10 cellular contexts compared by ENCODE assay signal in genomic region chr9:23851024-23851629, GRCh38. TPM values are rescaled to one million over a fixed set of nuclear protein-coding genes. Genes with fewer than 3 reads are reported as not detected.
A peak's percentile ranks its signal among the peaks of the same experiment; 100 is the strongest.
DNase-seq lines count a peak whose midpoint lies in the region; ATAC-seq and TF ChIP-seq lines count a peak whose summit lies in the region.
"Had no signal": no experiment of that assay in that cellular context is flagged by ENCODE, and none has a peak within 500 bp of the region (broad histone marks: within the 10 kb centered on the region; RNA-seq: fewer than 3 reads in every experiment).

No MANE protein-coding gene starts in this region.

- TF ChIP-seq CTCF in upper lobe of left lung (IDR thresholded peaks at IDR 0.05), result no peak

- H3K27me3 Mint-ChIP-seq in activated CD4-positive, alpha-beta T cell treated with anti-CD3 and anti-CD28 coated beads, Interleukin-2, amount 10 ng/mL, durations not matched to agents 7 days and 5 days, result peaks cover 19% of the 10 kb centered on the region
- peaks cover 19% of the 10 kb centered on the region for H3K27me3 Mint-ChIP-seq in activated CD4-positive, alpha-beta T cell treated with anti-CD3 and anti-CD28 coated beads, Interleukin-2, amount 10 ng/mL, durations not matched to agents 24 days and 14 days
- peaks cover 26% of the 10 kb centered on the region for H3K27me3 Mint-ChIP-seq in stimulated activated memory B cell treated with anti-CD40 and anti-IgM and Interleukin-4, amounts not matched to agents 10 μg/mL and 1 μg/mL and 100 μg/mL, for 72 hours

- no peak for TF ChIP-seq POLR2A in upper lobe of left lung (IDR thresholded peaks at IDR 0.05)

- no peaks in the 10 kb centered on the region for H3K9me3 ChIP-seq in mesenchymal stem cell (ENCODE audit: control insufficient read depth, low read length)
- H3K9me3 ChIP-seq in upper lobe of left lung, result no peaks in the 10 kb centered on the region
- H3K9me3 ChIP-seq: Peyer's patch had no signal

- H3K23ac ChIP-seq in mesenchymal stem cell (ENCODE audit: low read length in 2 of 2), result peak overlapping the region in 1 of 2 experiments; percentile 37

- no peaks in the 10 kb centered on the region for H3K4me1 Mint-ChIP-seq in activated CD4-positive, alpha-beta T cell treated with anti-CD3 and anti-CD28 coated beads, Interleukin-2, amount 10 ng/mL, durations not matched to agents 7 days and 5 days
- no peaks in the 10 kb centered on the region for H3K4me1 Mint-ChIP-seq in activated CD4-positive, alpha-beta T cell treated with anti-CD3 and anti-CD28 coated beads, Interleukin-2, amount 10 ng/mL, durations not matched to agents 24 days and 14 days
- no peaks in the 10 kb centered on the region for H3K4me1 Mint-ChIP-seq in stimulated activated memory B cell treated with anti-CD40 and anti-IgM and Interleukin-4, amounts not matched to agents 10 μg/mL and 1 μg/mL and 100 μg/mL, for 72 hours

- peaks cover 29% of the 10 kb centered on the region in 2 experiments for H3K27me3 ChIP-seq in mesenchymal stem cell (ENCODE audit: control insufficient read depth in 1 of 2, insufficient read depth in 1 of 2, low read length in 2 of 2)
- no peaks in the 10 kb centered on the region for H3K27me3 ChIP-seq in upper lobe of left lung
- H3K27me3 ChIP-seq: BLaER1, Peyer's patch had no signal

- H2BK12ac ChIP-seq in mesenchymal stem cell (ENCODE audit: low read length in 2 of 2), result no peak overlapping the region

- POLR2A ChIA-PET in activated CD4-positive, alpha-beta T cell treated with anti-CD3 and anti-CD28 coated beads, Interleukin-2, amount 10 ng/mL, durations not matched to agents 7 days and 5 days (lab: Charles Lee), result no interaction called here

- peak overlapping the region; percentile 86 for H3K4me2 ChIP-seq in mesenchymal stem cell (ENCODE audit: low read length, poor library complexity, severe bottlenecking)
- H3K4me2 ChIP-seq: BLaER1 had no signal

- H2BK15ac ChIP-seq in mesenchymal stem cell (ENCODE audit: low read depth, poor library complexity, severe bottlenecking), result no peak overlapping the region

- ATAC-seq in upper lobe of left lung (ENCODE audit: low FRiP score in 2 of 2) (peak; percentile 73 to 81), GM18498 (IDR thresholded peaks at IDR 0.05; ENCODE audit: unreplicated experiment) (no peak), HG02678 (IDR thresholded peaks at IDR 0.05; ENCODE audit: unreplicated experiment) (no peak)
- no peak for ATAC-seq in stimulated activated memory B cell treated with anti-CD40 and anti-IgM and Interleukin-4, amounts not matched to agents 10 μg/mL and 1 μg/mL and 100 μg/mL, for 72 hours

- H3K18ac ChIP-seq in mesenchymal stem cell (ENCODE audit: low read depth in 1 of 2, low read length in 2 of 2), result no peak overlapping the region

- 2% methylated on average over 46 of the region's 46 CpGs for WGBS in mesenchymal stem cell
- 6 to 8% methylated on average over 41 to 45 of the region's 46 CpGs for WGBS in upper lobe of left lung, 2 donors

- no peak overlapping the region for H4K8ac ChIP-seq in mesenchymal stem cell (ENCODE audit: low read length)

- no peak for TF ChIP-seq EP300 in upper lobe of left lung (IDR thresholded peaks at IDR 0.05)

- H3K36me3 Mint-ChIP-seq in activated CD4-positive, alpha-beta T cell treated with anti-CD3 and anti-CD28 coated beads, Interleukin-2, amount 10 ng/mL, durations not matched to agents 7 days and 5 days (ENCODE audit: low read depth), result no peaks in the 10 kb centered on the region
- no peaks in the 10 kb centered on the region for H3K36me3 Mint-ChIP-seq in activated CD4-positive, alpha-beta T cell treated with anti-CD3 and anti-CD28 coated beads, Interleukin-2, amount 10 ng/mL, durations not matched to agents 24 days and 14 days (ENCODE audit: low read depth)
- no peaks in the 10 kb centered on the region for H3K36me3 Mint-ChIP-seq in stimulated activated memory B cell treated with anti-CD40 and anti-IgM and Interleukin-4, amounts not matched to agents 10 μg/mL and 1 μg/mL and 100 μg/mL, for 72 hours

- H3K36me3 ChIP-seq in mesenchymal stem cell (ENCODE audit: control insufficient read depth in 1 of 2, insufficient read depth in 2 of 2, low read depth in 1 of 2, low read length in 2 of 2) (no peaks in the 10 kb centered on the region), upper lobe of left lung (no peaks in the 10 kb centered on the region)
- H3K36me3 ChIP-seq: BLaER1, Peyer's patch had no signal

- H3K4ac ChIP-seq in mesenchymal stem cell (ENCODE audit: low read depth in 1 of 2, low read length in 2 of 2), result no peak overlapping the region

- H3K4me3 ChIP-seq in mesenchymal stem cell (ENCODE audit: insufficient read depth in 1 of 2, low read depth in 1 of 2, low read length in 2 of 2) (peak overlapping the region; percentile 51 to 68), upper lobe of left lung (peak overlapping the region in 3 of 4 donors; percentile 19 to 41 (median 40))
- H3K4me3 ChIP-seq: BLaER1 had no signal

- H3K9ac ChIP-seq in mesenchymal stem cell (ENCODE audit: low read length), result no peak overlapping the region
- H3K9ac ChIP-seq: BLaER1 had no signal

- H3K27ac ChIP-seq in mesenchymal stem cell (ENCODE audit: low read length, poor library complexity, severe bottlenecking) (no peak overlapping the region), upper lobe of left lung (no peak overlapping the region)
- H3K27ac ChIP-seq: BLaER1, Peyer's patch had no signal

- peak overlapping the region; percentile 46 for H3K27ac Mint-ChIP-seq in activated CD4-positive, alpha-beta T cell treated with anti-CD3 and anti-CD28 coated beads, Interleukin-2, amount 10 ng/mL, durations not matched to agents 7 days and 5 days
- no peak overlapping the region for H3K27ac Mint-ChIP-seq in activated CD4-positive, alpha-beta T cell treated with anti-CD3 and anti-CD28 coated beads, Interleukin-2, amount 10 ng/mL, durations not matched to agents 24 days and 14 days
- H3K27ac Mint-ChIP-seq in stimulated activated memory B cell treated with anti-CD40 and anti-IgM and Interleukin-4, amounts not matched to agents 10 μg/mL and 1 μg/mL and 100 μg/mL, for 72 hours, result no peak overlapping the region

- H4K91ac ChIP-seq in mesenchymal stem cell (ENCODE audit: low read length), result no peak overlapping the region

- H2AK5ac ChIP-seq in mesenchymal stem cell (ENCODE audit: low read length, severe bottlenecking), result no peak overlapping the region

- DNase-seq in activated CD4-positive, alpha-beta T cell treated with anti-CD3 and anti-CD28 coated beads, Interleukin-2, amount 10 ng/mL, durations not matched to agents 7 days and 5 days, result no peak
- no peak for DNase-seq in activated CD4-positive, alpha-beta T cell treated with anti-CD3 and anti-CD28 coated beads, Interleukin-2, amount 10 ng/mL, durations not matched to agents 24 days and 14 days
- DNase-seq in cerebellum (ENCODE audit: low spot score), result peak; percentile 38
- peak; percentile 7 for DNase-seq in mesenchymal stem cell
- DNase-seq in upper lobe of left lung, result peak in 1 of 2 donors; percentile 85
- DNase-seq: Peyer's patch had no signal

- CTCF ChIA-PET in activated CD4-positive, alpha-beta T cell treated with anti-CD3 and anti-CD28 coated beads, Interleukin-2, amount 10 ng/mL, durations not matched to agents 7 days and 5 days (lab: Charles Lee), result no interaction called here

- H3K9me3 Mint-ChIP-seq in activated CD4-positive, alpha-beta T cell treated with anti-CD3 and anti-CD28 coated beads, Interleukin-2, amount 10 ng/mL, durations not matched to agents 7 days and 5 days, result no peaks in the 10 kb centered on the region
- H3K9me3 Mint-ChIP-seq in activated CD4-positive, alpha-beta T cell treated with anti-CD3 and anti-CD28 coated beads, Interleukin-2, amount 10 ng/mL, durations not matched to agents 24 days and 14 days, result peaks cover 3% of the 10 kb centered on the region
- H3K9me3 Mint-ChIP-seq in stimulated activated memory B cell treated with anti-CD40 and anti-IgM and Interleukin-4, amounts not matched to agents 10 μg/mL and 1 μg/mL and 100 μg/mL, for 72 hours, result peaks cover 7% of the 10 kb centered on the region

- H2AFZ ChIP-seq in mesenchymal stem cell (ENCODE audit: low read depth, low read length), result peak overlapping the region; percentile 86

- intact Hi-C loops in activated CD4-positive, alpha-beta T cell treated with anti-CD3 and anti-CD28 coated beads, Interleukin-2, amount 10 ng/mL, durations not matched to agents 24 days and 14 days (cut with micrococcal nuclease), result no loop called here

- H3K4me3 Mint-ChIP-seq in activated CD4-positive, alpha-beta T cell treated with anti-CD3 and anti-CD28 coated beads, Interleukin-2, amount 10 ng/mL, durations not matched to agents 7 days and 5 days, result no peak overlapping the region
- H3K4me3 Mint-ChIP-seq in activated CD4-positive, alpha-beta T cell treated with anti-CD3 and anti-CD28 coated beads, Interleukin-2, amount 10 ng/mL, durations not matched to agents 24 days and 14 days, result no peak overlapping the region
- no peak overlapping the region for H3K4me3 Mint-ChIP-seq in stimulated activated memory B cell treated with anti-CD40 and anti-IgM and Interleukin-4, amounts not matched to agents 10 μg/mL and 1 μg/mL and 100 μg/mL, for 72 hours

- no peaks in the 10 kb centered on the region for H3K79me1 ChIP-seq in mesenchymal stem cell (replicated peaks; ENCODE audit: low read length, poor library complexity, severe bottlenecking)

- no peak overlapping the region for H2BK120ac ChIP-seq in mesenchymal stem cell (ENCODE audit: low read depth, low read length)

- H3K4me1 ChIP-seq in mesenchymal stem cell (ENCODE audit: control insufficient read depth, insufficient read depth, low read depth, low read length) (peaks cover 11% of the 10 kb centered on the region), upper lobe of left lung (peaks cover 0 to 16% (median 7%) of the 10 kb centered on the region in 4 donors)
- H3K4me1 ChIP-seq: BLaER1, Peyer's patch had no signal

- no peak overlapping the region for H2BK5ac ChIP-seq in mesenchymal stem cell (ENCODE audit: low read depth, low read length, poor library complexity, severe bottlenecking)

- no peak overlapping the region for H3K14ac ChIP-seq in mesenchymal stem cell (ENCODE audit: low read length in 2 of 2)

RNA-seq across cellular contexts. Expression of gene ELAVL2, which starts 25.1 kb away (rescaled TPM):
- total RNA-seq in activated CD4-positive, alpha-beta T cell treated with anti-CD3 and anti-CD28 coated beads, Interleukin-2, amount 10 ng/mL, durations not matched to agents 7 days and 5 days, result not detected
- not detected in 2 replicates for total RNA-seq in activated CD4-positive, alpha-beta T cell treated with anti-CD3 and anti-CD28 coated beads, Interleukin-2, amount 10 ng/mL, durations not matched to agents 24 days and 14 days
- 238 TPM for total RNA-seq in cerebellum
- 0.04 TPM for polyA plus RNA-seq in mesenchymal stem cell (2013, experiment 1 of 2)
- polyA plus RNA-seq in mesenchymal stem cell (2013, experiment 2 of 2), result 0.03 TPM
- under 1 TPM in 1 of 6 donors, not detected in 5; 0.27 TPM for total RNA-seq in upper lobe of left lung
- total RNA-seq: Peyer's patch had no signal

Comparison
In these comparisons a context has a peak if more than half of its experiments do, and no peak if none do; other contexts are left out.
1. DNase-seq: peak in cerebellum (single experiment) and mesenchymal stem cell (single experiment); none in activated CD4-positive, alpha-beta T cell treated with anti-CD3 and anti-CD28 coated beads, Interleukin-2, amount 10 ng/mL, durations not matched to agents 7 days and 5 days (single experiment) and activated CD4-positive, alpha-beta T cell treated with anti-CD3 and anti-CD28 coated beads, Interleukin-2, amount 10 ng/mL, durations not matched to agents 24 days and 14 days (single experiment).
2. ATAC-seq: peak in upper lobe of left lung (2 of 2); none in GM18498 (single experiment), stimulated activated memory B cell treated with anti-CD40 and anti-IgM and Interleukin-4, amounts not matched to agents 10 μg/mL and 1 μg/mL and 100 μg/mL, for 72 hours (single experiment) and HG02678 (single experiment).
3. RNA of gene ELAVL2, which starts 25.1 kb away (total RNA-seq): 238 TPM in cerebellum (single experiment); not detected in activated CD4-positive, alpha-beta T cell treated with anti-CD3 and anti-CD28 coated beads, Interleukin-2, amount 10 ng/mL, durations not matched to agents 7 days and 5 days, not detected in activated CD4-positive, alpha-beta T cell treated with anti-CD3 and anti-CD28 coated beads, Interleukin-2, amount 10 ng/mL, durations not matched to agents 24 days and 14 days and 0.27 TPM in upper lobe of left lung; every median in the first group is over 100 times any median in the second.